In the genomic region with DNA sequence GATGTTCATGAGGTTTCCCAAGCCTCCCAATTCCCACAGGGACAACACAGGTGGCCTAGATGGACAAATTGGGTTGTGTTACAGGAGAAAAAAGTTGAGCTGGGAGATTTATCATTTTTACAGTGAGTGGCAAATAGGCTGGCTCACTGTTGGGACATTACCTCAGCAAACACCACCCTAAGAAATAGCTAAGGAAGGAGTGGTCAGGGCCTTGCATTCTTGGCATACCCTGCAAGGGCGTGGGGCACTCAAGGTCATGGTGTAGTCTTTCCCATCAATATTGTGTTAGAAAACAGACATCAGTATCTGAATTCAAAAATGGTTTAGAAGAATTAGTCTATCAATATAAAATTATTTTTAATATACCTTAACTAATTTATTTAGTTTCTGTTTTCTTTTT, we compare ENCODE assay signal across 1 cellular context.
TF ChIP-seq lines count a peak whose summit lies in the region.

No MANE protein-coding gene starts in this region.

TF ChIP-seq in WTC11, 78 proteins besides CTCF, POLR2A, EP300 and RAD21 (continued from another document):
- TF ChIP-seq, protein P1, sequence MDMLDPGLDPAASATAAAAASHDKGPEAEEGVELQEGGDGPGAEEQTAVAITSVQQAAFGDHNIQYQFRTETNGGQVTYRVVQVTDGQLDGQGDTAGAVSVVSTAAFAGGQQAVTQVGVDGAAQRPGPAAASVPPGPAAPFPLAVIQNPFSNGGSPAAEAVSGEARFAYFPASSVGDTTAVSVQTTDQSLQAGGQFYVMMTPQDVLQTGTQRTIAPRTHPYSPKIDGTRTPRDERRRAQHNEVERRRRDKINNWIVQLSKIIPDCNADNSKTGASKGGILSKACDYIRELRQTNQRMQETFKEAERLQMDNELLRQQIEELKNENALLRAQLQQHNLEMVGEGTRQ (CRISPR knock-in tag; IDR thresholded peaks at IDR 0.05) = no peak
